24 cellular contexts compared by ENCODE assay signal in the genomic region with DNA sequence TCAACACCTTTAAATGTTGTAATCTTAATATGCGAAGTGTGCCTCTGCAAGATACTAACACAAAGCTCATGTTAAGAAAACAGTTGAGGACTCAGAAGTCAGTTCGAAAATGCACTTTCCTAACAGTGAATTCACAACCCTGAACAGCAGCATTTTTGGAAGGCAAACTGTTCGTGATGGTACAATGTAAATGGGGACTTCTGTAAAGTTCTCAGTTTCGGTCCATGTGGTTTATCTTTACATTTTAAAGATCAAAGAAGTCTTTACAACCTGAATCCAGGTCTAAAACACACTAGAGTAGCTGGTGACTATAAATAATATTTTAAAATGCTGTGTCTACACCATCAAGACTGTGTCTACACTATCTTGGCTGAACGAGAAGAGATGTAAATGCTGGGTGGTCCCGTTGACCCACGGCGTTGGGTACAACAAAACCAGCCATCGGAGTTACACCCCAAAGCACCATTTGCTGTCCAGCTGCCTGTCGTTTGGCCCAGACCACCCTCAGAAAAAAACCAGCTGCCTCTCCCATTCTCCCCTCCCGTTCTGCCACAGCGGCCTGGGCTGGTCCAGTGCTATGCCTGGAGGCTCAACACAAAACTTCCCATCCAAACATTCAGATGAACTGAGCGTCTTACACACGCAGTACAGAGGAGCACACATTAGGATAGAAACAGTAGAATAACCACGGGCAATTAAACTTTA. TPM values are rescaled to one million over a fixed set of nuclear protein-coding genes. Genes with fewer than 3 reads are reported as not detected.
DNase-seq lines count a peak whose midpoint lies in the region; ATAC-seq and TF ChIP-seq lines count a peak whose summit lies in the region.
"Had no signal": no experiment of that assay in that cellular context is flagged by ENCODE, and none has a peak within 500 bp of the region (broad histone marks: within the 10 kb centered on the region; RNA-seq: fewer than 3 reads in every experiment).

No MANE protein-coding gene starts in this region.

- CTCF ChIA-PET in activated CD8-positive, alpha-beta T cell treated with anti-CD3 and anti-CD28 coated beads, Interleukin-2, amount 10 ng/mL, durations not matched to agents 7 days and 5 days (lab: Charles Lee): interaction anchor here (0.6 to 2.2 kb wide), 7 partner anchors 14 to 177 kb away, joined by 3 to 8 read pairs (median 3); partner anchors contain the start of gene PTPRE

- H3K9me3 Mint-ChIP-seq in endodermal cell (no peaks in the 10 kb centered on the region), nephron progenitor cell (no peaks in the 10 kb centered on the region)
- no peaks in the 10 kb centered on the region for H3K9me3 Mint-ChIP-seq in activated CD8-positive, alpha-beta T cell treated with anti-CD3 and anti-CD28 coated beads, Interleukin-2, amount 10 ng/mL, durations not matched to agents 7 days and 5 days (ENCODE audit: insufficient read depth)
- H3K9me3 Mint-ChIP-seq: CD4-positive, alpha-beta memory T cell; IgD-negative memory B cell had no signal

- peaks cover 65% of the 10 kb centered on the region for H3K4me1 ChIP-seq in MM.1S (ENCODE audit: low read length)
- H3K4me1 ChIP-seq in endodermal cell (ENCODE audit: control insufficient read depth, insufficient read depth, low read length): no peaks in the 10 kb centered on the region
- H3K4me1 ChIP-seq: SJSA1 had no signal

- H3F3A ChIP-seq in MM.1S (ENCODE audit: insufficient read depth, low read length): peaks cover 38% of the 10 kb centered on the region

- POLR2A ChIA-PET in activated CD8-positive, alpha-beta T cell treated with anti-CD3 and anti-CD28 coated beads, Interleukin-2, amount 10 ng/mL, durations not matched to agents 7 days and 5 days (lab: Charles Lee): no interaction called here

- H3K27me3 Mint-ChIP-seq in endodermal cell (ENCODE audit: insufficient read depth) (peaks cover 3% of the 10 kb centered on the region), nephron progenitor cell (ENCODE audit: low read depth, poor library complexity) (peaks cover 12% of the 10 kb centered on the region)
- H3K27me3 Mint-ChIP-seq in activated CD8-positive, alpha-beta T cell treated with anti-CD3 and anti-CD28 coated beads, Interleukin-2, amount 10 ng/mL, durations not matched to agents 7 days and 5 days (ENCODE audit: low read depth): no peaks in the 10 kb centered on the region
- H3K27me3 Mint-ChIP-seq: CD4-positive, alpha-beta memory T cell; IgD-negative memory B cell had no signal

- H3K27ac ChIP-seq in MM.1S (ENCODE audit: low read length) (peak overlapping the region; percentile 89), endodermal cell (ENCODE audit: low read depth, low read length) (no peak overlapping the region)
- H3K27ac ChIP-seq: HL-60, SJSA1 had no signal

- H3K9me2 ChIP-seq in MM.1S (replicated peaks; ENCODE audit: insufficient read depth, low read length): no peaks in the 10 kb centered on the region

- in situ Hi-C loops in GM13977 (cut with MboI; ENCODE audit: low pct_unique_long_range_greater_than_20kb, low sequenced_read_pairs, unreplicated experiment): no loop called here

- H3K4me3 Mint-ChIP-seq in endodermal cell: no peak overlapping the region
- no peak overlapping the region for H3K4me3 Mint-ChIP-seq in activated CD8-positive, alpha-beta T cell treated with anti-CD3 and anti-CD28 coated beads, Interleukin-2, amount 10 ng/mL, durations not matched to agents 7 days and 5 days
- H3K4me3 Mint-ChIP-seq in nephron progenitor cell: no peak overlapping the region
- H3K4me3 Mint-ChIP-seq: CD4-positive, alpha-beta memory T cell; IgD-negative memory B cell had no signal

- H3K79me2 ChIP-seq in MM.1S (ENCODE audit: low read length): no peaks in the 10 kb centered on the region

- H3K4me2 ChIP-seq in MM.1S (ENCODE audit: low read depth, low read length): peak overlapping the region; percentile 56

- peak; percentile 92 for DNase-seq in MM.1S
- DNase-seq in endodermal cell: peak; percentile 36
- peak; percentile 31 for DNase-seq in sciatic nerve (ENCODE audit: low spot score)
- DNase-seq in GM13977 (ENCODE audit: low spot score): no peak
- DNase-seq in activated CD8-positive, alpha-beta T cell treated with anti-CD3 and anti-CD28 coated beads, Interleukin-2, amount 10 ng/mL, durations not matched to agents 7 days and 5 days: no peak
- no peak for DNase-seq in nephron progenitor cell
- DNase-seq: C1 segment of cervical spinal cord; Caco-2; CD4-positive, alpha-beta memory T cell; EL; GDM1; NCI-H1092; NCI-H1436; NCI-H187 treated with DMSO at 0.1 percent for 48 hours; NCI-H2171 treated with DMSO at 0.1 percent for 48 hours; NCI-H345; NCI-H510A treated with DMSO at 0.1 percent for 48 hours had no signal

- intact Hi-C loops in sciatic nerve (cut with DNase I): no loop called here

- no peaks in the 10 kb centered on the region for H4K20me1 ChIP-seq in MM.1S (ENCODE audit: insufficient read depth, low read length)

- H3K36me3 ChIP-seq in MM.1S (replicated peaks; ENCODE audit: insufficient read depth, low read length) (no peaks in the 10 kb centered on the region), endodermal cell (ENCODE audit: control insufficient read depth, insufficient read depth, low read length) (no peaks in the 10 kb centered on the region)
- H3K36me3 ChIP-seq: SJSA1 had no signal

- H3K36me3 Mint-ChIP-seq in endodermal cell (ENCODE audit: low read depth) (no peaks in the 10 kb centered on the region), nephron progenitor cell (ENCODE audit: low read depth) (no peaks in the 10 kb centered on the region)
- H3K36me3 Mint-ChIP-seq in activated CD8-positive, alpha-beta T cell treated with anti-CD3 and anti-CD28 coated beads, Interleukin-2, amount 10 ng/mL, durations not matched to agents 7 days and 5 days (ENCODE audit: low read depth): peaks cover 20% of the 10 kb centered on the region

- H3K9me3 ChIP-seq in MM.1S (replicated peaks; ENCODE audit: insufficient read depth, low read length) (no peaks in the 10 kb centered on the region), endodermal cell (ENCODE audit: control insufficient read depth, low read length) (no peaks in the 10 kb centered on the region)
- H3K9me3 ChIP-seq: Caco-2, SJSA1 had no signal

- TF ChIP-seq CTCF in MM.1S (IDR thresholded peaks at IDR 0.05; ENCODE audit: low read length): no peak
- TF ChIP-seq CTCF in endodermal cell (conservative IDR thresholded peaks at IDR 0.05): no peak
- TF ChIP-seq CTCF in GM13977 (IDR thresholded peaks at IDR 0.05; ENCODE audit: extremely low read depth, insufficient read depth, missing control alignments): no peak
- TF ChIP-seq CTCF in nephron progenitor cell (IDR thresholded peaks at IDR 0.05): no peak

- H3K4me1 Mint-ChIP-seq in endodermal cell (peaks cover 21% of the 10 kb centered on the region), nephron progenitor cell (no peaks in the 10 kb centered on the region)
- peaks cover 6% of the 10 kb centered on the region for H3K4me1 Mint-ChIP-seq in activated CD8-positive, alpha-beta T cell treated with anti-CD3 and anti-CD28 coated beads, Interleukin-2, amount 10 ng/mL, durations not matched to agents 7 days and 5 days (ENCODE audit: low read depth)

- H2AFZ ChIP-seq in MM.1S (ENCODE audit: low read length): no peak overlapping the region

- H3K9ac ChIP-seq in MM.1S (ENCODE audit: low read length) (no peak overlapping the region), endodermal cell (ENCODE audit: extremely low read depth, low read length, poor library complexity, severe bottlenecking) (no peak overlapping the region)

- ATAC-seq in sciatic nerve: no peak
- ATAC-seq in GM19452 (IDR thresholded peaks at IDR 0.05; ENCODE audit: unreplicated experiment): no peak
- ATAC-seq in activated CD8-positive, alpha-beta T cell treated with anti-CD3 and anti-CD28 coated beads, Interleukin-2, amount 10 ng/mL, durations not matched to agents 7 days and 5 days: no peak
- ATAC-seq: GM12878, HCT116, Right ventricle myocardium inferior had no signal

- 86 to 92% methylated on average over 11 to 15 of the region's 15 CpGs for WGBS in endodermal cell (ENCODE audit: insufficient coverage in 1 of 2, insufficient read length in 1 of 2), 2 experiments

- H3K27me3 ChIP-seq in MM.1S (replicated peaks; ENCODE audit: insufficient read depth, low read length) (no peaks in the 10 kb centered on the region), endodermal cell (ENCODE audit: control insufficient read depth, insufficient read depth, low read length, poor library complexity, severe bottlenecking) (no peaks in the 10 kb centered on the region)
- H3K27me3 ChIP-seq: SJSA1 had no signal

- H3K27ac Mint-ChIP-seq in endodermal cell (no peak overlapping the region), nephron progenitor cell (no peak overlapping the region)
- no peak overlapping the region for H3K27ac Mint-ChIP-seq in activated CD8-positive, alpha-beta T cell treated with anti-CD3 and anti-CD28 coated beads, Interleukin-2, amount 10 ng/mL, durations not matched to agents 7 days and 5 days
- H3K27ac Mint-ChIP-seq: CD4-positive, alpha-beta memory T cell; IgD-negative memory B cell had no signal

- H3K4me3 ChIP-seq in MM.1S (ENCODE audit: low read length) (no peak overlapping the region), endodermal cell (ENCODE audit: low read length) (no peak overlapping the region)
- H3K4me3 ChIP-seq: GM12878, SJSA1 had no signal

RNA-seq across cellular contexts. Expression of gene MKI67, which starts 42.9 kb away (rescaled TPM):
- total RNA-seq in endodermal cell (10 to 100 TPM; 74.8 to 90.5 TPM), sciatic nerve (1.3 TPM)
- 66.5 TPM for polyA plus RNA-seq in endodermal cell (2013, experiment 1 of 2)
- 75.5 TPM for polyA plus RNA-seq in endodermal cell (2013, experiment 2 of 2)
- 100 to 1,000 TPM; 356 to 368 TPM for total RNA-seq in activated CD8-positive, alpha-beta T cell treated with anti-CD3 and anti-CD28 coated beads, Interleukin-2, amount 10 ng/mL, durations not matched to agents 7 days and 5 days

Comparison
In these comparisons a context has a peak if more than half of its experiments do, and no peak if none do; other contexts are left out.
1. DNase-seq: peak in MM.1S (single experiment), endodermal cell (single experiment) and sciatic nerve (single experiment); none in GM13977 (single experiment), activated CD8-positive, alpha-beta T cell treated with anti-CD3 and anti-CD28 coated beads, Interleukin-2, amount 10 ng/mL, durations not matched to agents 7 days and 5 days (single experiment) and nephron progenitor cell (single experiment).
2. RNA of gene MKI67, which starts 42.9 kb away (total RNA-seq): 356 to 368 TPM in activated CD8-positive, alpha-beta T cell treated with anti-CD3 and anti-CD28 coated beads, Interleukin-2, amount 10 ng/mL, durations not matched to agents 7 days and 5 days and 74.8 to 90.5 TPM in endodermal cell; 1.3 TPM in sciatic nerve (single experiment); every median in the first group is over 10 times any median in the second.